8 cellular contexts compared by ENCODE assay signal in genomic region chr5:78908173-78908901, GRCh38.
DNase-seq lines count a peak whose midpoint lies in the region; ATAC-seq and TF ChIP-seq lines count a peak whose summit lies in the region.

No MANE protein-coding gene starts in this region.

- H4K12ac ChIP-seq in trophoblast cell (ENCODE audit: low read depth, low read length): no peak overlapping the region

- H2AFZ ChIP-seq in trophoblast cell (ENCODE audit: insufficient read depth, low read length, poor library complexity): no peak overlapping the region

- H3K4ac ChIP-seq in trophoblast cell (ENCODE audit: low read depth, low read length): no peak overlapping the region

- TF ChIP-seq CTCF in Peyer's patch (IDR thresholded peaks at IDR 0.05) (no peak), foreskin fibroblast (IDR thresholded peaks at IDR 0.05; ENCODE audit: low read depth, low read length) (no peak)

- H4K8ac ChIP-seq in trophoblast cell (ENCODE audit: low read depth, low read length): no peak overlapping the region

- H3K4me2 ChIP-seq in trophoblast cell (ENCODE audit: low read length): peak overlapping the region; percentile 35

- H3K18ac ChIP-seq in trophoblast cell (ENCODE audit: low read length): no peak overlapping the region

- H3K36me3 ChIP-seq in Peyer's patch (no peaks in the 10 kb centered on the region), trophoblast cell (ENCODE audit: control insufficient read depth in 1 of 2, insufficient read depth in 2 of 2, low read length in 2 of 2) (no peaks in the 10 kb centered on the region)

- no peak overlapping the region for H4K91ac ChIP-seq in trophoblast cell (ENCODE audit: low read depth, low read length)

- no peak overlapping the region for H2BK5ac ChIP-seq in trophoblast cell (ENCODE audit: low read depth, low read length, poor library complexity)

- H3K79me1 ChIP-seq in trophoblast cell (ENCODE audit: low read length): no peaks in the 10 kb centered on the region

- no peak overlapping the region for H2AK5ac ChIP-seq in trophoblast cell (ENCODE audit: low read length)

- no peak overlapping the region for H2BK12ac ChIP-seq in trophoblast cell (ENCODE audit: low read length)

- H3K4me3 ChIP-seq in Peyer's patch (peak overlapping the region in 1 of 4 donors; percentile 6), foreskin fibroblast (ENCODE audit: low read depth in 1 of 2, low read length in 2 of 2) (peak overlapping the region; percentile 18 to 44), trophoblast cell (ENCODE audit: low read depth, low read length) (no peak overlapping the region)

- no peak overlapping the region for H3K23ac ChIP-seq in trophoblast cell (ENCODE audit: low read length)

- no peak for TF ChIP-seq POLR2A in Peyer's patch (IDR thresholded peaks at IDR 0.05)

- H3K27me3 ChIP-seq in Peyer's patch: no peaks in the 10 kb centered on the region
- H3K27me3 ChIP-seq in trophoblast cell (ENCODE audit: insufficient read depth, low read length): no peaks in the 10 kb centered on the region

- H3K79me2 ChIP-seq in trophoblast cell (ENCODE audit: control insufficient read depth, insufficient read depth, low read length, poor library complexity): no peaks in the 10 kb centered on the region

- no peaks in the 10 kb centered on the region for H3K9me3 ChIP-seq in Peyer's patch
- H3K9me3 ChIP-seq in trophoblast cell (ENCODE audit: insufficient read depth, low read depth, low read length): no peaks in the 10 kb centered on the region

- H3K14ac ChIP-seq in trophoblast cell (ENCODE audit: low read length): no peak overlapping the region

- H2BK120ac ChIP-seq in trophoblast cell (ENCODE audit: insufficient read depth, low read length, poor library complexity): no peak overlapping the region

- H3K4me1 ChIP-seq in Peyer's patch (peaks cover 0 to 15% (median 0%) of the 10 kb centered on the region in 4 donors), trophoblast cell (ENCODE audit: control insufficient read depth in 1 of 2, insufficient read depth in 2 of 2, low read length in 2 of 2) (peaks cover 6 to 10% of the 10 kb centered on the region in 2 experiments)

- DNase-seq in HT1080 (ENCODE audit: low read depth): peak; percentile 74
- DNase-seq in Peyer's patch: peak in 2 of 3 donors; percentile 55 to 56
- peak; percentile 65 to 83 for DNase-seq in foreskin fibroblast
- DNase-seq in trophoblast cell: no peak
- DNase-seq in effector CD8-positive, alpha-beta T cell (lab: John Stamatoyannopoulos, UW): no peak

- WGBS in trophoblast cell (ENCODE audit: extremely low coverage, insufficient coverage, insufficient read length): no CpG with 5 or more reads among the region's 10 CpGs

- H3K27ac ChIP-seq in Peyer's patch (peak overlapping the region in 3 of 4 donors; percentile 18 to 55 (median 35)), trophoblast cell (ENCODE audit: low read depth, low read length) (no peak overlapping the region)

- ATAC-seq in GM21825 (IDR thresholded peaks at IDR 0.05; ENCODE audit: unreplicated experiment) (no peak), HG03175 (IDR thresholded peaks at IDR 0.05; ENCODE audit: unreplicated experiment) (no peak), HG02870 (IDR thresholded peaks at IDR 0.05; ENCODE audit: unreplicated experiment) (no peak)

- H3K9ac ChIP-seq in trophoblast cell (ENCODE audit: low read length): no peak overlapping the region

Comparison
In these comparisons a context has a peak if more than half of its experiments do, and no peak if none do; other contexts are left out.
1. DNase-seq: peak in HT1080 (single experiment), Peyer's patch (2 of 3) and foreskin fibroblast (2 of 2); none in trophoblast cell (0 of 2) and effector CD8-positive, alpha-beta T cell (single experiment).